In the genomic region with DNA sequence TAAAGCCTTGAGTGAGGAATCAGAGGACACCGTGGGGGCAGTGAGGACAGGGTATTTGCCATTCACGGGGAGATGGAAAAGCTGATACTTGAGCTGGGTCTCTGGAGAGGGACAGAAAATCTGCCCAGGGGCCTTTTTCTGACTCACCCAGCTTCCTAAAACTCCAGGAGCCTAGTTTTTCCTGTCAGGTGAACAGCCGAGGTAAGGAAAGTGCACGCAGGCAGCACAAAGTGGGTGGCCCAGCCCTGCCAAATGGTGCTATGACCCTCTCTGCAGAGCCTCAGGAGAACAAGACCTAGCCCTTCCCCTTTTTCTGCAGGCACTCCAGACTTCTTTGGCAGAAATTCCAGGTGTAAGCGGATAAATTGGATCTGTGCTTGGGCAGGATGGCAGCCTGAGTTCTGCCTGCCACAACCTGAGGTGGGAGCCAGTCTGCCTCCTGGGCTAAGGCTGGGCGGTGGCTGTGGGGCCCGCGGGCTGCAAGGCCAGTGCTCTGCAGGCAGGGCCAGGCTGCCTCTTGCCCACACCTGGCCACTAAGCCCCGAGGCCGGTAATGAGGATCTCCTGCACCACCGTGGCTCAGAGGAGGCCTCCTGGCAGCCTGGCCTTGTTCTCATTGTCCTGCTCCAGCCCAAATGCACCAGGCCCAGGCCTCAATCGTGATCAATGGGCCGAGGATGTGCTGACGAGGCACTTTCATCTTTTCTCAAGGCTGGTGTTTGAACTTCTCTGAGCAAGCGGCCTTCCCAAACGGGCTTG, we compare ENCODE assay signal across 1 cellular context.
TF ChIP-seq lines count a peak whose summit lies in the region.

No MANE protein-coding gene starts in this region.

TF ChIP-seq in WTC11, 78 proteins besides CTCF, POLR2A, EP300 and RAD21 (continued from another document):
- TF ChIP-seq, protein P1, sequence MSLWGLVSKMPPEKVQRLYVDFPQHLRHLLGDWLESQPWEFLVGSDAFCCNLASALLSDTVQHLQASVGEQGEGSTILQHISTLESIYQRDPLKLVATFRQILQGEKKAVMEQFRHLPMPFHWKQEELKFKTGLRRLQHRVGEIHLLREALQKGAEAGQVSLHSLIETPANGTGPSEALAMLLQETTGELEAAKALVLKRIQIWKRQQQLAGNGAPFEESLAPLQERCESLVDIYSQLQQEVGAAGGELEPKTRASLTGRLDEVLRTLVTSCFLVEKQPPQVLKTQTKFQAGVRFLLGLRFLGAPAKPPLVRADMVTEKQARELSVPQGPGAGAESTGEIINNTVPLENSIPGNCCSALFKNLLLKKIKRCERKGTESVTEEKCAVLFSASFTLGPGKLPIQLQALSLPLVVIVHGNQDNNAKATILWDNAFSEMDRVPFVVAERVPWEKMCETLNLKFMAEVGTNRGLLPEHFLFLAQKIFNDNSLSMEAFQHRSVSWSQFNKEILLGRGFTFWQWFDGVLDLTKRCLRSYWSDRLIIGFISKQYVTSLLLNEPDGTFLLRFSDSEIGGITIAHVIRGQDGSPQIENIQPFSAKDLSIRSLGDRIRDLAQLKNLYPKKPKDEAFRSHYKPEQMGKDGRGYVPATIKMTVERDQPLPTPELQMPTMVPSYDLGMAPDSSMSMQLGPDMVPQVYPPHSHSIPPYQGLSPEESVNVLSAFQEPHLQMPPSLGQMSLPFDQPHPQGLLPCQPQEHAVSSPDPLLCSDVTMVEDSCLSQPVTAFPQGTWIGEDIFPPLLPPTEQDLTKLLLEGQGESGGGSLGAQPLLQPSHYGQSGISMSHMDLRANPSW (CRISPR knock-in tag; conservative IDR thresholded peaks at IDR 0.05; ENCODE audit: low read depth): no peak
- TF ChIP-seq, protein P2, sequence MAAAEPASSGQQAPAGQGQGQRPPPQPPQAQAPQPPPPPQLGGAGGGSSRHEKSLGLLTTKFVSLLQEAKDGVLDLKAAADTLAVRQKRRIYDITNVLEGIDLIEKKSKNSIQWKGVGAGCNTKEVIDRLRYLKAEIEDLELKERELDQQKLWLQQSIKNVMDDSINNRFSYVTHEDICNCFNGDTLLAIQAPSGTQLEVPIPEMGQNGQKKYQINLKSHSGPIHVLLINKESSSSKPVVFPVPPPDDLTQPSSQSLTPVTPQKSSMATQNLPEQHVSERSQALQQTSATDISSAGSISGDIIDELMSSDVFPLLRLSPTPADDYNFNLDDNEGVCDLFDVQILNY (CRISPR knock-in tag; IDR thresholded peaks at IDR 0.05): no peak
- TF ChIP-seq ATF1 (CRISPR knock-in tag; IDR thresholded peaks at IDR 0.05) (no peak), RORB (CRISPR knock-in tag; IDR thresholded peaks at IDR 0.05) (no peak), KAT7 (CRISPR knock-in tag; IDR thresholded peaks at IDR 0.05; ENCODE audit: borderline replicate concordance) (no peak), TCF7 (CRISPR knock-in tag; IDR thresholded peaks at IDR 0.05; ENCODE audit: low read depth) (no peak), TEAD4 (CRISPR knock-in tag; IDR thresholded peaks at IDR 0.05) (no peak)
- TF ChIP-seq, protein P3, sequence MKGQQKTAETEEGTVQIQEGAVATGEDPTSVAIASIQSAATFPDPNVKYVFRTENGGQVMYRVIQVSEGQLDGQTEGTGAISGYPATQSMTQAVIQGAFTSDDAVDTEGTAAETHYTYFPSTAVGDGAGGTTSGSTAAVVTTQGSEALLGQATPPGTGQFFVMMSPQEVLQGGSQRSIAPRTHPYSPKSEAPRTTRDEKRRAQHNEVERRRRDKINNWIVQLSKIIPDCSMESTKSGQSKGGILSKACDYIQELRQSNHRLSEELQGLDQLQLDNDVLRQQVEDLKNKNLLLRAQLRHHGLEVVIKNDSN (CRISPR knock-in tag; IDR thresholded peaks at IDR 0.05): no peak
